28 cellular contexts compared by ENCODE assay signal in the genomic region with DNA sequence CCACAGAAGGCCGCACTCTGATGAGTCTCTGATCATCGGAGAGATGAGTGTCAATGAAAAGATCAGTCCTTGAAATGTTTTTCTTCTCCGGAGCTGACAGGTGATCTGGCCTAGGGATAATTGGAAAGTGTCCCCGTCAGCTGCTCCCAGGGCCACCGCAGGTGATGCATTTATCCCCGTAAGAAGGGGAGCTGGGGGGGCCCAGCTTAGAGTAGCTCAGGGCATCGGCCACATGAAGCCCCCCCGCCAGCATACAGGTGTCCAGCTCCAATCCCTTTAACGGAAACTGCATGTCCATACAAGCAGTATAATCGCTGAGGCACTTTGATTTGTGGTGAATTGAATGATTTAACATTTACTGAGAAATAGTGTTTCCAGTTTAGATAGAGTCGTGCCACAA. TPM values are rescaled to one million over a fixed set of nuclear protein-coding genes. Genes with fewer than 3 reads are reported as not detected.
DNase-seq lines count a peak whose midpoint lies in the region; ATAC-seq, FAIRE-seq and TF ChIP-seq lines count a peak whose summit lies in the region.
"Had no signal": no experiment of that assay in that cellular context is flagged by ENCODE, and none has a peak within 500 bp of the region (broad histone marks: within the 10 kb centered on the region; RNA-seq: fewer than 3 reads in every experiment).

No MANE protein-coding gene starts in this region.

- H3K36me3 Mint-ChIP-seq in activated CD8-positive, alpha-beta T cell treated with anti-CD3 and anti-CD28 coated beads, Interleukin-2, amount 10 ng/mL, durations not matched to agents 7 days and 5 days (ENCODE audit: low read depth): peaks cover 60% of the 10 kb centered on the region

- no peaks in the 10 kb centered on the region for H3K27me3 Mint-ChIP-seq in activated CD8-positive, alpha-beta T cell treated with anti-CD3 and anti-CD28 coated beads, Interleukin-2, amount 10 ng/mL, durations not matched to agents 7 days and 5 days (ENCODE audit: low read depth)
- H3K27me3 Mint-ChIP-seq: activated naive CD4-positive, alpha-beta T cell treated with anti-CD3 and anti-CD28 coated beads, Interleukin-2, amount 10 ng/mL, durations not matched to agents 7 days and 5 days; activated T-helper 17 cell treated with anti-CD3 and anti-CD28 coated beads, Interleukin-2, amount 50 U/mL, for 72 hours had no signal

- H3K4me3 Mint-ChIP-seq in activated CD8-positive, alpha-beta T cell treated with anti-CD3 and anti-CD28 coated beads, Interleukin-2, amount 10 ng/mL, durations not matched to agents 7 days and 5 days: no peak overlapping the region
- H3K4me3 Mint-ChIP-seq: activated naive CD4-positive, alpha-beta T cell treated with anti-CD3 and anti-CD28 coated beads, Interleukin-2, amount 10 ng/mL, durations not matched to agents 7 days and 5 days; activated T-helper 17 cell treated with anti-CD3 and anti-CD28 coated beads, Interleukin-2, amount 50 U/mL, for 72 hours; CD8-positive, alpha-beta T cell; immature natural killer cell had no signal

- peaks cover 0 to 22% (median under 1%) of the 10 kb centered on the region in 4 donors for H3K36me3 ChIP-seq in right lobe of liver
- H3K36me3 ChIP-seq in HepG2 (replicated peaks in 1 of 2; ENCODE audit: control insufficient read depth in 1 of 2, insufficient read depth in 2 of 2, low read length in 2 of 2): peaks cover 27 to 70% of the 10 kb centered on the region in 2 experiments; a peak in 4 of 5 replicates
- H3K36me3 ChIP-seq in kidney (ENCODE audit: control insufficient read depth in 1 of 2, insufficient read depth in 2 of 2, low read length in 2 of 2): peaks cover 12 to 18% of the 10 kb centered on the region in 2 donors
- H3K36me3 ChIP-seq in aorta (ENCODE audit: control insufficient read depth in 1 of 2, insufficient read depth in 2 of 2, low read length in 1 of 2): no peaks in the 10 kb centered on the region

- no peak for TF ChIP-seq RAD21 in HepG2 (CRISPR knock-in tag; IDR thresholded peaks at IDR 0.05)

- H3K4me3 ChIP-seq in right lobe of liver (no peak overlapping the region), HepG2 (replicated peaks in 1 of 3; ENCODE audit: insufficient read depth in 1 of 3, low read depth in 2 of 3, low read length in 3 of 3) (no peak overlapping the region), kidney (ENCODE audit: low read length in 2 of 2) (no peak overlapping the region), aorta (ENCODE audit: low read length in 2 of 2) (no peak overlapping the region)
- H3K4me3 ChIP-seq: adrenal gland, GM12878, PC-9, tibial nerve had no signal

- CTCF ChIA-PET in HepG2 (lab: Yijun Ruan, JAX; ENCODE audit: low intra/inter-chr PET ratio, low total read pairs): no interaction called here
- CTCF ChIA-PET in activated CD8-positive, alpha-beta T cell treated with anti-CD3 and anti-CD28 coated beads, Interleukin-2, amount 10 ng/mL, durations not matched to agents 7 days and 5 days (lab: Charles Lee): no interaction called here

- TF ChIP-seq CTCF in right lobe of liver (IDR thresholded peaks at IDR 0.05) (no peak), HepG2 (CRISPR knock-in tag; IDR thresholded peaks at IDR 0.05) (no peak), kidney (IDR thresholded peaks at IDR 0.05; ENCODE audit: borderline replicate concordance, extremely low read depth, insufficient read depth) (no peak)

- FAIRE-seq in HepG2 (lab: Jason Lieb, UNC) (no peak), kidney (lab: Jason Lieb, UNC) (no peak)
- FAIRE-seq: colon, GM12878 had no signal

- BruUV-seq in HepG2 (replicated peaks; lab: Mats Ljungman, UMichigan): no TSS peak

- 96% methylated on average over 10 of the region's 11 CpGs for WGBS in right lobe of liver (ENCODE audit: insufficient coverage, low coverage, low lambda C conversion rate, missing lambda C conversion rate)
- WGBS in HepG2 (ENCODE audit: low lambda C conversion rate): 97% methylated on average over 7 of the region's 11 CpGs
- WGBS in aorta, 2 donors: 94 to 96% methylated on average over 11 of the region's 11 CpGs

- H4K20me1 ChIP-seq in HepG2 (ENCODE audit: insufficient read depth, low read length): 0 out of 2 replicates have a peak, but pooled peaks cover 3% of the 10 kb centered on the region

- TF ChIP-seq EP300 in HepG2 (IDR thresholded peaks at IDR 0.05; ENCODE audit: low read depth in 2 of 2, low read length in 2 of 2) (no peak), HepG2 (CRISPR knock-in tag; IDR thresholded peaks at IDR 0.05; ENCODE audit: borderline replicate concordance) (no peak)

- H3K27ac ChIP-seq in right lobe of liver: no peak overlapping the region
- H3K27ac ChIP-seq in HepG2 (ENCODE audit: extremely low read length, insufficient read depth, low read length): no peak overlapping the region
- H3K27ac ChIP-seq in kidney (ENCODE audit: low read depth in 2 of 2, low read length in 2 of 2): no peak overlapping the region
- H3K27ac ChIP-seq in aorta (ENCODE audit: low read depth in 1 of 2, low read length in 2 of 2): no peak overlapping the region
- H3K27ac ChIP-seq: adrenal gland, PC-9, tibial nerve had no signal

- in situ Hi-C loops in HepG2 (cut with HindIII; ENCODE audit: extremely low pct_ligation_motif_present, low pct_unique_long_range_greater_than_20kb): no loop called here

- H3K27ac Mint-ChIP-seq in activated CD8-positive, alpha-beta T cell treated with anti-CD3 and anti-CD28 coated beads, Interleukin-2, amount 10 ng/mL, durations not matched to agents 7 days and 5 days: no peak overlapping the region
- H3K27ac Mint-ChIP-seq: activated naive CD4-positive, alpha-beta T cell treated with anti-CD3 and anti-CD28 coated beads, Interleukin-2, amount 10 ng/mL, durations not matched to agents 7 days and 5 days; activated T-helper 17 cell treated with anti-CD3 and anti-CD28 coated beads, Interleukin-2, amount 50 U/mL, for 72 hours; CD8-positive, alpha-beta T cell; immature natural killer cell had no signal

- H3K4me1 ChIP-seq in right lobe of liver (no peaks in the 10 kb centered on the region), HepG2 (ENCODE audit: insufficient read depth, low read length) (no peaks in the 10 kb centered on the region), kidney (ENCODE audit: control insufficient read depth in 1 of 2, insufficient read depth in 1 of 2, low read depth in 1 of 2, low read length in 2 of 2) (no peaks in the 10 kb centered on the region), aorta (ENCODE audit: control insufficient read depth in 1 of 2, insufficient read depth in 2 of 2, low read length in 2 of 2) (no peaks in the 10 kb centered on the region)
- H3K4me1 ChIP-seq: adrenal gland had no signal

- DNase-seq in right lobe of liver: peak in 2 of 3 donors; percentile 3 to 11
- no peak for DNase-seq in HepG2 (ENCODE audit: low spot score)
- DNase-seq in NCI-H69 (lab: John Stamatoyannopoulos, UW): peak; percentile 44
- peak; percentile 12 for DNase-seq in kidney
- DNase-seq in aorta: peak; percentile 30 to 36
- no peak for DNase-seq in activated CD8-positive, alpha-beta T cell treated with anti-CD3 and anti-CD28 coated beads, Interleukin-2, amount 10 ng/mL, durations not matched to agents 7 days and 5 days
- DNase-seq in SKM-1 treated with dmso at 0.1 percent for 144 hours (lab: John Stamatoyannopoulos, UW; ENCODE audit: unreplicated experiment): no peak
- DNase-seq: activated CD4-positive, alpha-beta T cell treated with anti-CD3 and anti-CD28 coated beads for 1 hour; activated naive CD4-positive, alpha-beta T cell treated with anti-CD3 and anti-CD28 coated beads, Interleukin-2, amount 10 ng/mL, durations not matched to agents 7 days and 5 days; adrenal gland; CD8-positive, alpha-beta T cell; H7; immature natural killer cell; KG1; NCI-H1105; NCI-H510A; PC-9; SHP77; stimulated activated CD4-positive, alpha-beta T cell treated with anti-CD3 and anti-CD28 coated beads, Interleukin-4, amount 100 ng/mL, for 24 hours had no signal

- H3K9ac ChIP-seq in HepG2 (ENCODE audit: insufficient read depth, low read depth, low read length) (no peak overlapping the region), kidney (ENCODE audit: low read length in 2 of 2) (no peak overlapping the region)

- no peaks in the 10 kb centered on the region for H3K9me3 Mint-ChIP-seq in activated CD8-positive, alpha-beta T cell treated with anti-CD3 and anti-CD28 coated beads, Interleukin-2, amount 10 ng/mL, durations not matched to agents 7 days and 5 days (ENCODE audit: insufficient read depth)
- H3K9me3 Mint-ChIP-seq: activated naive CD4-positive, alpha-beta T cell treated with anti-CD3 and anti-CD28 coated beads, Interleukin-2, amount 10 ng/mL, durations not matched to agents 7 days and 5 days; activated T-helper 17 cell treated with anti-CD3 and anti-CD28 coated beads, Interleukin-2, amount 50 U/mL, for 72 hours; CD8-positive, alpha-beta T cell; immature natural killer cell had no signal

- H2AFZ ChIP-seq in HepG2 (ENCODE audit: low read length): no peak overlapping the region
- H2AFZ ChIP-seq: PC-9 had no signal

- POLR2A ChIA-PET in HepG2 (lab: Yijun Ruan, JAX): no interaction called here
- POLR2A ChIA-PET in activated CD8-positive, alpha-beta T cell treated with anti-CD3 and anti-CD28 coated beads, Interleukin-2, amount 10 ng/mL, durations not matched to agents 7 days and 5 days (lab: Charles Lee): no interaction called here

- no peak for ATAC-seq in right lobe of liver
- no peak for ATAC-seq in HepG2
- ATAC-seq in aorta (ENCODE audit: low FRiP score): no peak
- no peak for ATAC-seq in activated CD8-positive, alpha-beta T cell treated with anti-CD3 and anti-CD28 coated beads, Interleukin-2, amount 10 ng/mL, durations not matched to agents 7 days and 5 days
- no peak for ATAC-seq in HG03159 (IDR thresholded peaks at IDR 0.05; ENCODE audit: unreplicated experiment)
- ATAC-seq: activated T-helper 17 cell treated with anti-CD3 and anti-CD28 coated beads, Interleukin-2, amount 50 U/mL, for 72 hours; CD8-positive, alpha-beta T cell; GM12878; left lobe of liver had no signal

- H3K4me1 Mint-ChIP-seq in activated CD8-positive, alpha-beta T cell treated with anti-CD3 and anti-CD28 coated beads, Interleukin-2, amount 10 ng/mL, durations not matched to agents 7 days and 5 days (ENCODE audit: low read depth): peaks cover 21% of the 10 kb centered on the region
- H3K4me1 Mint-ChIP-seq: activated T-helper 17 cell treated with anti-CD3 and anti-CD28 coated beads, Interleukin-2, amount 50 U/mL, for 72 hours; immature natural killer cell had no signal

- H3K9me3 ChIP-seq in right lobe of liver: no peaks in the 10 kb centered on the region
- H3K9me3 ChIP-seq in HepG2 (ENCODE audit: low read length): no peaks in the 10 kb centered on the region
- no peaks in the 10 kb centered on the region for H3K9me3 ChIP-seq in kidney (ENCODE audit: control insufficient read depth in 1 of 2, low read length in 2 of 2)
- no peaks in the 10 kb centered on the region for H3K9me3 ChIP-seq in aorta (ENCODE audit: control insufficient read depth, low read length)
- H3K9me3 ChIP-seq: adrenal gland, tibial nerve had no signal

- no peak overlapping the region for H3K4me2 ChIP-seq in HepG2 (ENCODE audit: low read depth, low read length)
- H3K4me2 ChIP-seq: PC-9 had no signal

- intact Hi-C loops in right lobe of liver (cut with DNase I) (no loop called here), HepG2 (cut with micrococcal nuclease; ENCODE audit: unreplicated experiment) (no loop called here), kidney (cut with DNase I) (no loop called here), aorta (cut with DNase I) (no loop called here)

- H3K27me3 ChIP-seq in right lobe of liver (no peaks in the 10 kb centered on the region), HepG2 (ENCODE audit: control insufficient read depth in 1 of 2, insufficient read depth in 2 of 2, low read length in 2 of 2) (no peaks in the 10 kb centered on the region), aorta (ENCODE audit: control insufficient read depth in 1 of 2, insufficient read depth in 2 of 2, low read length in 1 of 2) (no peaks in the 10 kb centered on the region)
- H3K27me3 ChIP-seq: adrenal gland, tibial nerve had no signal

- peaks cover 7% of the 10 kb centered on the region for H3K79me2 ChIP-seq in HepG2 (ENCODE audit: insufficient read depth, low read length)

- TF ChIP-seq POLR2A in right lobe of liver (IDR thresholded peaks at IDR 0.05): no peak
- no peak for TF ChIP-seq POLR2A in HepG2 (IDR thresholded peaks at IDR 0.05; ENCODE audit: insufficient read depth in 1 of 2, low read depth in 2 of 2, low read length in 2 of 2)

RNA-seq across cellular contexts. Expression of a gene that starts 27.7 kb away (rescaled TPM):
- not detected for total RNA-seq in right lobe of liver
- total RNA-seq in HepG2 (2016; rRNA removed; fragmentation: Illumina TruSeq; extraction: Trizol): not detected in 2 replicates
- not detected in 2 replicates for total RNA-seq in HepG2 (2016; cell fraction: cytosol; rRNA removed; fragmentation: Illumina TruSeq; extraction: Trizol; ENCODE audit: low read depth)
- total RNA-seq in HepG2 (2016; cell fraction: insoluble cytoplasmic fraction; rRNA removed; fragmentation: Illumina TruSeq; extraction: Trizol): not detected in 2 replicates
- not detected in 2 replicates for total RNA-seq in HepG2 (2016; cell fraction: membrane; rRNA removed; fragmentation: Illumina TruSeq; extraction: Trizol)
- not detected in 2 replicates for total RNA-seq in HepG2 (2016; cell fraction: nucleus; rRNA removed; fragmentation: Illumina TruSeq; extraction: Trizol)
- not detected in 2 replicates for polyA plus RNA-seq in HepG2 (2011; rRNA removed)
- polyA plus RNA-seq in HepG2 (2011; cell fraction: cytosol; rRNA removed): not detected in 2 replicates
- not detected in 2 replicates for polyA plus RNA-seq in HepG2 (2011; cell fraction: nucleus; rRNA removed)
- not detected in 2 replicates for polyA plus RNA-seq in HepG2 (2012)
- polyA plus RNA-seq in HepG2 (2016; cell fraction: cytosol; fragmentation: Illumina TruSeq; extraction: Trizol; ENCODE audit: low read depth): not detected in 2 replicates
- not detected in 2 replicates for polyA plus RNA-seq in HepG2 (2016; cell fraction: insoluble cytoplasmic fraction; fragmentation: Illumina TruSeq; extraction: Trizol; ENCODE audit: low read depth)
- not detected in 2 replicates for polyA plus RNA-seq in HepG2 (2016; cell fraction: membrane; fragmentation: Illumina TruSeq; extraction: Trizol; ENCODE audit: low read depth)
- polyA plus RNA-seq in HepG2 (2016; cell fraction: nucleus; fragmentation: Illumina TruSeq; extraction: Trizol; ENCODE audit: insufficient read depth, low read depth): not detected in 2 replicates
- polyA minus RNA-seq in HepG2 (2011; rRNA and poly(A)+ RNA removed; ENCODE audit: low replicate concordance): not detected in 2 replicates
- polyA minus RNA-seq in HepG2 (2011; cell fraction: cytosol; rRNA and poly(A)+ RNA removed): not detected in 2 replicates
- not detected in 2 replicates for polyA minus RNA-seq in HepG2 (2011; cell fraction: nucleus; rRNA and poly(A)+ RNA removed)
- 0.16 TPM for total RNA-seq in kidney
- polyA plus RNA-seq in kidney (ENCODE audit: insufficient read depth, low read depth, low replicate concordance): 0.45 TPM
- total RNA-seq in aorta: not detected
- not detected for polyA plus RNA-seq in aorta
- total RNA-seq in activated CD8-positive, alpha-beta T cell treated with anti-CD3 and anti-CD28 coated beads, Interleukin-2, amount 10 ng/mL, durations not matched to agents 7 days and 5 days: not detected
- total RNA-seq: activated T-helper 17 cell treated with anti-CD3 and anti-CD28 coated beads, Interleukin-2, amount 50 U/mL, for 72 hours; adrenal gland; CD8-positive, alpha-beta T cell; GM12878; left lobe of liver; MCF 10A; mesenteric fat pad; PC-9; T-helper 2 cell treated with Interferon-gamma antibody and Interleukin-4, amounts not matched to agents 100 ng/mL and 5 ng/mL, for 36 hours; tibial nerve had no signal
- polyA plus RNA-seq: adrenal gland, immature natural killer cell had no signal

RNA-seq across cellular contexts. Expression of a gene that starts 36.7 kb away (rescaled TPM):
- not detected for total RNA-seq in right lobe of liver
- total RNA-seq in HepG2 (2016; rRNA removed; fragmentation: Illumina TruSeq; extraction: Trizol): 0.07 TPM in 1 of 2 replicates, not detected in the other
- 0.09 and 0.20 TPM in 2 replicates for total RNA-seq in HepG2 (2016; cell fraction: cytosol; rRNA removed; fragmentation: Illumina TruSeq; extraction: Trizol; ENCODE audit: low read depth)
- total RNA-seq in HepG2 (2016; cell fraction: insoluble cytoplasmic fraction; rRNA removed; fragmentation: Illumina TruSeq; extraction: Trizol): not detected in 2 replicates
- 0.06 TPM in 1 of 2 replicates, not detected in the other for total RNA-seq in HepG2 (2016; cell fraction: membrane; rRNA removed; fragmentation: Illumina TruSeq; extraction: Trizol)
- total RNA-seq in HepG2 (2016; cell fraction: nucleus; rRNA removed; fragmentation: Illumina TruSeq; extraction: Trizol): 0.16 and 0.19 TPM in 2 replicates
- 0.03 and 0.12 TPM in 2 replicates for polyA plus RNA-seq in HepG2 (2011; rRNA removed)
- 0.04 and 0.06 TPM in 2 replicates for polyA plus RNA-seq in HepG2 (2011; cell fraction: cytosol; rRNA removed)
- 0.21 and 0.24 TPM in 2 replicates for polyA plus RNA-seq in HepG2 (2011; cell fraction: nucleus; rRNA removed)
- not detected in 2 replicates for polyA plus RNA-seq in HepG2 (2012)
- polyA plus RNA-seq in HepG2 (2016; cell fraction: cytosol; fragmentation: Illumina TruSeq; extraction: Trizol; ENCODE audit: low read depth): 0.03 TPM in 2 replicates
- polyA plus RNA-seq in HepG2 (2016; cell fraction: insoluble cytoplasmic fraction; fragmentation: Illumina TruSeq; extraction: Trizol; ENCODE audit: low read depth): not detected in 2 replicates
- not detected in 2 replicates for polyA plus RNA-seq in HepG2 (2016; cell fraction: membrane; fragmentation: Illumina TruSeq; extraction: Trizol; ENCODE audit: low read depth)
- polyA plus RNA-seq in HepG2 (2016; cell fraction: nucleus; fragmentation: Illumina TruSeq; extraction: Trizol; ENCODE audit: insufficient read depth, low read depth): 0.13 TPM in 1 of 2 replicates, not detected in the other
- polyA minus RNA-seq in HepG2 (2011; rRNA and poly(A)+ RNA removed; ENCODE audit: low replicate concordance): 0.06 TPM in 1 of 2 replicates, not detected in the other
- not detected in 2 replicates for polyA minus RNA-seq in HepG2 (2011; cell fraction: cytosol; rRNA and poly(A)+ RNA removed)
- 0.12 and 0.13 TPM in 2 replicates for polyA minus RNA-seq in HepG2 (2011; cell fraction: nucleus; rRNA and poly(A)+ RNA removed)
- not detected for total RNA-seq in kidney
- not detected for polyA plus RNA-seq in kidney (ENCODE audit: insufficient read depth, low read depth, low replicate concordance)
- under 1 TPM in 1 of 2 donors, not detected in 1; 0.10 TPM for total RNA-seq in aorta
- not detected for polyA plus RNA-seq in aorta
- total RNA-seq in activated CD8-positive, alpha-beta T cell treated with anti-CD3 and anti-CD28 coated beads, Interleukin-2, amount 10 ng/mL, durations not matched to agents 7 days and 5 days: under 1 TPM in 1 of 2 experiments, not detected in 1; 0.05 TPM
- total RNA-seq: CD8-positive, alpha-beta T cell; left lobe of liver; MCF 10A; mesenteric fat pad; PC-9; T-helper 2 cell treated with Interferon-gamma antibody and Interleukin-4, amounts not matched to agents 100 ng/mL and 5 ng/mL, for 36 hours; tibial nerve had no signal
- polyA plus RNA-seq: immature natural killer cell had no signal

RNA-seq across cellular contexts. Expression of a gene that starts 45.7 kb away (rescaled TPM):
- total RNA-seq in right lobe of liver (10 to 100 TPM; 21.7 to 26.9 (median 25.1) TPM), HepG2 (2016; rRNA removed; fragmentation: Illumina TruSeq; extraction: Trizol) (78.3 and 84.2 TPM in 2 replicates), kidney (46.9 TPM), aorta (10 to 100 TPM; 29.7 to 36.6 TPM)
- 194 and 195 TPM in 2 replicates for total RNA-seq in HepG2 (2016; cell fraction: cytosol; rRNA removed; fragmentation: Illumina TruSeq; extraction: Trizol; ENCODE audit: low read depth)
- total RNA-seq in HepG2 (2016; cell fraction: insoluble cytoplasmic fraction; rRNA removed; fragmentation: Illumina TruSeq; extraction: Trizol): 67.1 and 88.3 TPM in 2 replicates
- 221 and 222 TPM in 2 replicates for total RNA-seq in HepG2 (2016; cell fraction: membrane; rRNA removed; fragmentation: Illumina TruSeq; extraction: Trizol)
- total RNA-seq in HepG2 (2016; cell fraction: nucleus; rRNA removed; fragmentation: Illumina TruSeq; extraction: Trizol): 49.7 and 57.5 TPM in 2 replicates
- polyA plus RNA-seq in HepG2 (2011; rRNA removed) (31.6 and 38.0 TPM in 2 replicates), kidney (ENCODE audit: insufficient read depth, low read depth, low replicate concordance) (33.8 TPM), aorta (10 to 100 TPM; 17.4 to 36.4 TPM)
- 25.7 and 26.3 TPM in 2 replicates for polyA plus RNA-seq in HepG2 (2011; cell fraction: cytosol; rRNA removed)
- polyA plus RNA-seq in HepG2 (2011; cell fraction: nucleus; rRNA removed): 37.1 and 39.8 TPM in 2 replicates
- polyA plus RNA-seq in HepG2 (2012): 25.2 and 38.0 TPM in 2 replicates
- polyA plus RNA-seq in HepG2 (2016; cell fraction: cytosol; fragmentation: Illumina TruSeq; extraction: Trizol; ENCODE audit: low read depth): 283 and 288 TPM in 2 replicates
- 98.5 and 123 TPM in 2 replicates for polyA plus RNA-seq in HepG2 (2016; cell fraction: insoluble cytoplasmic fraction; fragmentation: Illumina TruSeq; extraction: Trizol; ENCODE audit: low read depth)
- polyA plus RNA-seq in HepG2 (2016; cell fraction: membrane; fragmentation: Illumina TruSeq; extraction: Trizol; ENCODE audit: low read depth): 260 and 268 TPM in 2 replicates
- polyA plus RNA-seq in HepG2 (2016; cell fraction: nucleus; fragmentation: Illumina TruSeq; extraction: Trizol; ENCODE audit: insufficient read depth, low read depth): 93.4 and 97.4 TPM in 2 replicates
- polyA minus RNA-seq in HepG2 (2011; rRNA and poly(A)+ RNA removed; ENCODE audit: low replicate concordance): 27.0 and 92.2 TPM in 2 replicates
- polyA minus RNA-seq in HepG2 (2011; cell fraction: cytosol; rRNA and poly(A)+ RNA removed): 13.8 and 22.4 TPM in 2 replicates
- polyA minus RNA-seq in HepG2 (2011; cell fraction: nucleus; rRNA and poly(A)+ RNA removed): 24.0 and 26.7 TPM in 2 replicates
- total RNA-seq in activated CD8-positive, alpha-beta T cell treated with anti-CD3 and anti-CD28 coated beads, Interleukin-2, amount 10 ng/mL, durations not matched to agents 7 days and 5 days: 100 to 1,000 TPM; 180 to 191 TPM

Comparison
In these comparisons a context has a peak if more than half of its experiments do, and no peak if none do; other contexts are left out.
1. DNase-seq: peak in right lobe of liver (2 of 3), NCI-H69 (single experiment), kidney (single experiment) and aorta (2 of 2); none in HepG2 (single experiment), activated CD8-positive, alpha-beta T cell treated with anti-CD3 and anti-CD28 coated beads, Interleukin-2, amount 10 ng/mL, durations not matched to agents 7 days and 5 days (single experiment) and SKM-1 treated with dmso at 0.1 percent for 144 hours (single experiment).